Comparison of ENCODE assay signal across 8 cellular contexts in the genomic region with DNA sequence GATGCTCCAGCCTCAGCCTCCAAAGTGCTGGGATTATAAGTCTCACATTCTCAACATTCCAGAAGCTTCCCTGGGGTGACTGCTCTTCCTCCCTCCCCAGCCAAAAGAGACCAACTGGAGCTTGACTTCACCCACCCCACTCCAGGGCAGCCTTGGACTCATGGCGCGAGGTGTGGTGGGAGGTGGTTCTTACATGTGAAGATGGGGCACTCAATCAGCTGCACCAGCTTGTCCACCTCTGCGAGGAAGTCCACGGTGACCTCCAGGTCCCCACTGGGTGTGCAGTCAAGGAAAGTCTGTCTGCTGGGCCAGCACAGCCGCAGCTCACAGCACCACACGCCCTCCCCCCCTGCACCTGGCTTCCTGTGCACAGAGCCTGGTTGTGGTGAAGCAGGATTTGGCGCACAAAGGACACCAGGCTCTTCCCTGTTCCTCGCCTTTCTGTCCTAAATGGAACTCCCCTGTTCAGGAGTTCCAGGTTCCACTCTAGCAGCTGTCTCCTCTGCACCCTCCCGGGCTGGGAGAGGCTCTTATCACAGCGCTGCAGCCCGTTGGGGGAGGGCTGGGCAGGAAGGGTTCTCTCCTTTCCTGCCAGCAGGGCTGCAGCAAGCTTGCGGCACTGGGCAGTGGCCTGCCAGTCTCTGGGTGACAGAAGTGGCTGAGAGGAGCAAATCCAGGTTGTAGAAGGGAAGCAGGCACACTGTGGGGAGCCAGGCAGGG. TPM values are rescaled to one million over a fixed set of nuclear protein-coding genes. Genes with fewer than 3 reads are reported as not detected.
A peak's percentile ranks its signal among the peaks of the same experiment; 100 is the strongest.
DNase-seq lines count a peak whose midpoint lies in the region; ATAC-seq, FAIRE-seq and TF ChIP-seq lines count a peak whose summit lies in the region.

No MANE protein-coding gene starts in this region.

- DNase-seq in COLO668 (lab: John Stamatoyannopoulos, UW; ENCODE audit: unreplicated experiment), result peak; percentile 86
- peak; percentile 36 for DNase-seq in KG1 (lab: John Stamatoyannopoulos, UW)
- no peak for DNase-seq in bronchial epithelial cell (ENCODE audit: low read depth)
- peak in 2 of 3 donors; percentile 55 to 72 for DNase-seq in mucosa of descending colon
- no peak for DNase-seq in lower leg skin (ENCODE audit: low spot score in 2 of 2)
- no peak for DNase-seq in NOMO-1 treated with dmso at 0.1 percent for 144 hours (lab: John Stamatoyannopoulos, UW; ENCODE audit: unreplicated experiment)
- no peak for DNase-seq in AG08395 (ENCODE audit: low spot score)

- WGBS in lower leg skin, 2 donors, result 43 to 48% methylated on average over 8 to 9 of the region's 12 CpGs

- FAIRE-seq in bronchial epithelial cell (lab: Jason Lieb, UNC), result peak; percentile 47

- ATAC-seq in mucosa of descending colon (peak; percentile 74), GM19324 (IDR thresholded peaks at IDR 0.05; ENCODE audit: low FRiP score, unreplicated experiment) (no peak)

- no peak for TF ChIP-seq POLR2A in lower leg skin (IDR thresholded peaks at IDR 0.05)

- intact Hi-C loops in mucosa of descending colon (cut with DNase I, micrococcal nuclease), result no loop called here
- intact Hi-C loops in lower leg skin (cut with DNase I; ENCODE audit: low total_unique reads), result no loop called here

- H3K27me3 ChIP-seq in bronchial epithelial cell (ENCODE audit: control insufficient read depth, insufficient read depth, low read length), result no peaks in the 10 kb centered on the region

- peaks cover 1% of the 10 kb centered on the region for H3K36me3 ChIP-seq in bronchial epithelial cell (ENCODE audit: control insufficient read depth, insufficient read depth, low read length)
- no peaks in the 10 kb centered on the region for H3K36me3 ChIP-seq in mucosa of descending colon (ENCODE audit: low read depth)

- no peaks in the 10 kb centered on the region for H3K9me3 ChIP-seq in mucosa of descending colon

- TF ChIP-seq CTCF in bronchial epithelial cell (IDR thresholded peaks at IDR 0.05; ENCODE audit: insufficient read depth, low read length, severe bottlenecking) (no peak), mucosa of descending colon (IDR thresholded peaks at IDR 0.05) (no peak), lower leg skin (IDR thresholded peaks at IDR 0.05) (no peak)

- H3K4me1 ChIP-seq in mucosa of descending colon (ENCODE audit: low read depth), result peaks cover 31% of the 10 kb centered on the region

- H3K4me3 ChIP-seq in bronchial epithelial cell (ENCODE audit: low read depth, low read length) (no peak overlapping the region), mucosa of descending colon (no peak overlapping the region), lower leg skin (ENCODE audit: low read depth, poor library complexity, severe bottlenecking) (no peak overlapping the region)

RNA-seq across cellular contexts. Expression of a gene that starts 9.7 kb away (rescaled TPM):
- 20.0 and 42.6 TPM in 2 replicates for total RNA-seq in bronchial epithelial cell
- 100 to 1,000 TPM in 1 of 3 donors, 10 to 100 TPM in 2; 11.8 to 151 (median 28.2) TPM for total RNA-seq in mucosa of descending colon
- 10 to 100 TPM; 18.4 to 55.5 (median 25.2) TPM for total RNA-seq in lower leg skin

RNA-seq across cellular contexts. Expression of a gene that starts 49.2 kb away (rescaled TPM):
- total RNA-seq in bronchial epithelial cell (0.26 and 2.0 TPM in 2 replicates), mucosa of descending colon (1 to 10 TPM; 1.2 to 2.2 (median 1.8) TPM), lower leg skin (100 to 1,000 TPM in 3 of 4 donors, 10 to 100 TPM in 1; 96.9 to 158 (median 129) TPM)

Comparison
In these comparisons a context has a peak if more than half of its experiments do, and no peak if none do; other contexts are left out.
1. DNase-seq: peak in COLO668 (single experiment), KG1 (single experiment) and mucosa of descending colon (2 of 3); none in bronchial epithelial cell (single experiment), lower leg skin (0 of 2), NOMO-1 treated with dmso at 0.1 percent for 144 hours (single experiment) and AG08395 (single experiment).
2. RNA of a gene that starts 49.2 kb away (total RNA-seq): 96.9 to 158 TPM in lower leg skin; 1.2 to 2.2 TPM in mucosa of descending colon and 0.26 to 2.0 TPM in bronchial epithelial cell; every median in the first group is over 10 times any median in the second.